In the genomic region with DNA sequence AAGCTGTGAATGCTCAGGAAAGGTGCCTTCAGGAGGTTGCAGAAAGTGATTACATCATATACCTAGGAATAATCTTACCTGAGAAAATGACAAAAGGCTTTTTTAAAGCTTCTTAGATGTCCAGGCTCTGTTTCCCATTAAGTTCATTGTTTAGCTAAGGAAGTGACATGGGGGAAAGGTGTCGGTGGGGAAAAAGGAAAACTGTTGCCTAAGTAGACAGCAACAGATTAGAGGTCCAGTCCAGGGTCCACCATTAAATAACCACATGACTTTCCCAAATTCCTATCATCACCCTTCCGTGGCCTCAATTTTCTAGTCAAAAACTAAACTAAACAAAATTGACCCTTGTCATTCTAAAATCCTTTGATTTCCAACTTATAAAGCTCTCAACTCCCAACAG, we compare ENCODE assay signal across 14 cellular contexts. TPM values are rescaled to one million over a fixed set of nuclear protein-coding genes. Genes with fewer than 3 reads are reported as not detected.
DNase-seq lines count a peak whose midpoint lies in the region; ATAC-seq and TF ChIP-seq lines count a peak whose summit lies in the region.
"Had no signal": no experiment of that assay in that cellular context is flagged by ENCODE, and none has a peak within 500 bp of the region (broad histone marks: within the 10 kb centered on the region; RNA-seq: fewer than 3 reads in every experiment).

No MANE protein-coding gene starts in this region.

- WGBS in hepatocyte (ENCODE audit: low lambda C conversion rate, missing lambda C conversion rate), result 71% methylated on average over 2 of the region's 2 CpGs

- TF ChIP-seq CTCF in Calu3 (IDR thresholded peaks at IDR 0.05; ENCODE audit: unreplicated experiment) (no peak), astrocyte of the cerebellum (IDR thresholded peaks at IDR 0.05; ENCODE audit: low read depth, low read length, missing control alignments) (no peak), hepatocyte (IDR thresholded peaks at IDR 0.05; ENCODE audit: poor library complexity) (no peak), dorsolateral prefrontal cortex (IDR thresholded peaks at IDR 0.05 in 54 of 56, conservative IDR thresholded peaks at IDR 0.05 in 2 of 56; ENCODE audit: low read depth in 1 of 56, partially characterized antibody in 56 of 56) (no peak)

- H3K79me2 ChIP-seq in hepatocyte, result peaks cover 83% of the 10 kb centered on the region

- H3K27me3 Mint-ChIP-seq in Calu3 (ENCODE audit: unreplicated experiment), result no peaks in the 10 kb centered on the region

- H3K4me3 ChIP-seq in astrocyte of the cerebellum (ENCODE audit: low read depth, low read length) (peak overlapping the region; percentile 83), hepatocyte (no peak overlapping the region), skeletal muscle tissue (ENCODE audit: low read length in 3 of 3) (no peak overlapping the region), dorsolateral prefrontal cortex (peak overlapping the region in 6 of 59 donors; percentile 14 to 80 (median 74))

- no peaks in the 10 kb centered on the region for H3K36me3 ChIP-seq in hepatocyte (replicated peaks; ENCODE audit: insufficient read depth, low read depth)
- peaks cover 0 to 8% (median 0%) of the 10 kb centered on the region in 3 donors for H3K36me3 ChIP-seq in skeletal muscle tissue (ENCODE audit: control insufficient read depth in 3 of 3, insufficient read depth in 3 of 3, low read length in 3 of 3)

- H2AFZ ChIP-seq in hepatocyte, result no peak overlapping the region

- no peaks in the 10 kb centered on the region for H3K9me2 ChIP-seq in hepatocyte (replicated peaks; ENCODE audit: insufficient read depth)

- peak overlapping the region; percentile 91 for H3K4me2 ChIP-seq in hepatocyte

- H3K4me1 ChIP-seq in hepatocyte (ENCODE audit: insufficient read depth) (peaks cover 25% of the 10 kb centered on the region), skeletal muscle tissue (ENCODE audit: control insufficient read depth in 3 of 3, insufficient read depth in 3 of 3, low read length in 3 of 3) (peaks cover 10 to 39% (median 28%) of the 10 kb centered on the region in 3 donors)

- peak overlapping the region; percentile 92 for H3K27ac Mint-ChIP-seq in Calu3 (ENCODE audit: unreplicated experiment)
- H3K27ac Mint-ChIP-seq in stimulated activated effector memory CD8-positive, alpha-beta T cell treated with anti-CD3 and anti-CD28 coated beads, Interleukin-12 subunit alpha, Interleukin-12 subunit beta, amount 100 ng/mL, for 72 hours, result no peak overlapping the region

- ATAC-seq in stimulated activated effector memory CD8-positive, alpha-beta T cell treated with anti-CD3 and anti-CD28 coated beads, Interleukin-12 subunit alpha, Interleukin-12 subunit beta, amount 100 ng/mL, for 72 hours, result no peak
- ATAC-seq in HG03521 (IDR thresholded peaks at IDR 0.05; ENCODE audit: unreplicated experiment), result no peak
- ATAC-seq: activated T-cell treated with anti-CD3 and anti-CD28 coated beads, Interleukin-2, amount 50 U/mL, for 4 hours had no signal

- intact Hi-C loops in Calu3 (cut with micrococcal nuclease; ENCODE audit: unreplicated experiment) (loop anchor here (10.0 kb wide), 1 partner anchor 269 kb away; no protein-coding TSS in a partner anchor), dorsolateral prefrontal cortex (cut with DNase I) (loop anchor here in 1 of 2 donors (10.0 kb wide), 1 partner anchor 119 kb away; no protein-coding TSS in a partner anchor)

- peaks cover 13% of the 10 kb centered on the region for H4K20me1 ChIP-seq in hepatocyte (ENCODE audit: insufficient read depth, poor library complexity, severe bottlenecking)

- in situ Hi-C loops in astrocyte of the cerebellum (cut with HindIII; ENCODE audit: low sequenced_read_pairs), result no loop called here

- no peak overlapping the region for H3K27ac ChIP-seq in hepatocyte
- H3K27ac ChIP-seq in skeletal muscle tissue (ENCODE audit: low read depth, low read length), result peak overlapping the region; percentile 13
- H3K27ac ChIP-seq in dorsolateral prefrontal cortex, result peak overlapping the region in 1 of 59 donors; percentile 57

- H3K4me3 Mint-ChIP-seq in Calu3 (ENCODE audit: low read depth, unreplicated experiment), result peak overlapping the region; percentile 91
- no peak overlapping the region for H3K4me3 Mint-ChIP-seq in stimulated activated effector memory CD8-positive, alpha-beta T cell treated with anti-CD3 and anti-CD28 coated beads, Interleukin-12 subunit alpha, Interleukin-12 subunit beta, amount 100 ng/mL, for 72 hours
- H3K4me3 Mint-ChIP-seq: activated T-cell treated with anti-CD3 and anti-CD28 coated beads, Interleukin-2, amount 50 U/mL, for 4 hours had no signal

- DNase-seq in Calu3 (no peak), astrocyte of the cerebellum (ENCODE audit: low read depth) (no peak), hepatocyte (ENCODE audit: low spot score) (no peak), SHP77 (lab: John Stamatoyannopoulos, UW) (no peak), dorsolateral prefrontal cortex (no peak)
- no peak for DNase-seq in stimulated activated effector memory CD8-positive, alpha-beta T cell treated with anti-CD3 and anti-CD28 coated beads, Interleukin-12 subunit alpha, Interleukin-12 subunit beta, amount 100 ng/mL, for 72 hours (ENCODE audit: low spot score in 2 of 2)
- DNase-seq: activated CD4-positive, alpha-beta T cell treated with anti-CD3 and anti-CD28 coated beads for 4 hours; activated T-cell treated with anti-CD3 and anti-CD28 coated beads, Interleukin-2, amount 50 U/mL, for 4 hours; amygdala; DMS79; NCI-H1105 had no signal

- H3K9me3 Mint-ChIP-seq in Calu3 (ENCODE audit: low read depth, unreplicated experiment), result no peaks in the 10 kb centered on the region
- no peaks in the 10 kb centered on the region for H3K9me3 Mint-ChIP-seq in stimulated activated effector memory CD8-positive, alpha-beta T cell treated with anti-CD3 and anti-CD28 coated beads, Interleukin-12 subunit alpha, Interleukin-12 subunit beta, amount 100 ng/mL, for 72 hours
- H3K9me3 Mint-ChIP-seq: activated T-cell treated with anti-CD3 and anti-CD28 coated beads, Interleukin-2, amount 50 U/mL, for 4 hours had no signal

- H3K27me3 ChIP-seq in hepatocyte (no peaks in the 10 kb centered on the region), skeletal muscle tissue (ENCODE audit: control insufficient read depth in 3 of 3, insufficient read depth in 3 of 3, low read length in 3 of 3) (no peaks in the 10 kb centered on the region), dorsolateral prefrontal cortex (peaks cover 0 to 12% (median 0%) of the 10 kb centered on the region in 45 donors)
- H3K27me3 ChIP-seq: tibial nerve had no signal

- H3K4me1 Mint-ChIP-seq in Calu3 (ENCODE audit: low read depth, unreplicated experiment), result peaks cover 47% of the 10 kb centered on the region
- peaks cover 17% of the 10 kb centered on the region for H3K4me1 Mint-ChIP-seq in stimulated activated effector memory CD8-positive, alpha-beta T cell treated with anti-CD3 and anti-CD28 coated beads, Interleukin-12 subunit alpha, Interleukin-12 subunit beta, amount 100 ng/mL, for 72 hours

- no peak overlapping the region for H3K9ac ChIP-seq in skeletal muscle tissue (ENCODE audit: low read depth in 1 of 3, low read length in 3 of 3)

- H3K36me3 Mint-ChIP-seq in Calu3 (ENCODE audit: insufficient read depth, unreplicated experiment), result peaks cover 100% of the 10 kb centered on the region
- H3K36me3 Mint-ChIP-seq in stimulated activated effector memory CD8-positive, alpha-beta T cell treated with anti-CD3 and anti-CD28 coated beads, Interleukin-12 subunit alpha, Interleukin-12 subunit beta, amount 100 ng/mL, for 72 hours, result no peaks in the 10 kb centered on the region

- CTCF ChIA-PET in Calu3 (lab: Charles Lee), result interaction anchor here (1.0 to 1.7 kb wide), 4 partner anchors 17 to 85 kb away, joined by 4 to 5 read pairs (median 4); no protein-coding TSS in a partner anchor

- no TSS peak for BruUV-seq in Calu3 (replicated peaks; lab: Mats Ljungman, UMichigan)

- H3K9me3 ChIP-seq in hepatocyte (ENCODE audit: low read depth) (no peaks in the 10 kb centered on the region), skeletal muscle tissue (ENCODE audit: control insufficient read depth in 3 of 3, low read length in 3 of 3) (no peaks in the 10 kb centered on the region)

RNA-seq across cellular contexts. Expression of gene WWTR1, which starts 4.3 kb away (rescaled TPM):
- total RNA-seq in Calu3 (2022), result 202 and 269 TPM in 2 replicates
- total RNA-seq in hepatocyte, result 54.7 and 55.8 TPM in 2 replicates
- 40.5 and 40.6 TPM in 2 replicates for polyA plus RNA-seq in hepatocyte
- total RNA-seq in skeletal muscle tissue, result 34.4 TPM
- 10 to 100 TPM; 11.4 to 59.9 (median 24.1) TPM for total RNA-seq in dorsolateral prefrontal cortex
